ENCODE assay signal across 8 cellular contexts in genomic region chr13:29707876-29708543, GRCh38.
DNase-seq lines count a peak whose midpoint lies in the region; ATAC-seq and TF ChIP-seq lines count a peak whose summit lies in the region.

No MANE protein-coding gene starts in this region.

- ATAC-seq in GM18907 (IDR thresholded peaks at IDR 0.05; ENCODE audit: unreplicated experiment) (peak; percentile 46), mucosa of descending colon (peak; percentile 82), upper lobe of left lung (ENCODE audit: low FRiP score in 2 of 2) (peak; percentile 49 to 57), HG03439 (IDR thresholded peaks at IDR 0.05; ENCODE audit: unreplicated experiment) (no peak)

- DNase-seq in AG04450 (ENCODE audit: low read depth, low spot score) (peak; percentile 2), NAMALWA (ENCODE audit: low spot score) (peak; percentile 71), ecto neural progenitor cell (ENCODE audit: low spot score) (peak; percentile 67), mucosa of descending colon (peak; percentile 43 to 50 (median 45)), upper lobe of left lung (peak in 1 of 2 donors; percentile 28)
- DNase-seq in activated CD4-positive, alpha-beta T cell treated with anti-CD3 and anti-CD28 coated beads for 24 hours (ENCODE audit: low read depth in 2 of 2) = peak; percentile 26 to 30

- CTCF ChIA-PET in AG04450 (lab: Charles Lee) = interaction anchor here (0.6 to 4.6 kb wide), 7 partner anchors 35 to 448 kb away, joined by 3 to 44 read pairs (median 4); no protein-coding TSS in a partner anchor

- H3K9me3 ChIP-seq in AG04450 (ENCODE audit: control insufficient read depth, insufficient read depth, low read length) (no peaks in the 10 kb centered on the region), mucosa of descending colon (no peaks in the 10 kb centered on the region), upper lobe of left lung (no peaks in the 10 kb centered on the region)

- H3K4me3 ChIP-seq in AG04450 (ENCODE audit: low read depth, low read length) = no peak overlapping the region
- no peak overlapping the region for H3K4me3 ChIP-seq in mucosa of descending colon
- H3K4me3 ChIP-seq in upper lobe of left lung = no peak overlapping the region

- TF ChIP-seq POLR2A in upper lobe of left lung (IDR thresholded peaks at IDR 0.05) = no peak

- no peak overlapping the region for H3K27ac ChIP-seq in AG04450 (ENCODE audit: low read depth, low read length)
- no peak overlapping the region for H3K27ac ChIP-seq in upper lobe of left lung

- H3K27me3 ChIP-seq in AG04450 (ENCODE audit: control insufficient read depth, insufficient read depth, low read length) = peaks cover 2% of the 10 kb centered on the region
- H3K27me3 ChIP-seq in upper lobe of left lung = no peaks in the 10 kb centered on the region

- intact Hi-C loops in mucosa of descending colon (cut with DNase I, micrococcal nuclease) = no loop called here

- no peak for TF ChIP-seq EP300 in upper lobe of left lung (IDR thresholded peaks at IDR 0.05)

- TF ChIP-seq CTCF in AG04450 (IDR thresholded peaks at IDR 0.05; ENCODE audit: low read depth, low read length) = peak; percentile 77
- TF ChIP-seq CTCF in mucosa of descending colon (IDR thresholded peaks at IDR 0.05) = no peak
- TF ChIP-seq CTCF in upper lobe of left lung (IDR thresholded peaks at IDR 0.05) = peak in 4 of 6 experiments; percentile 18 to 35 (median 24)

- WGBS in upper lobe of left lung, 2 donors = 60 to 69% methylated on average over 5 to 7 of the region's 7 CpGs

- POLR2A ChIA-PET in AG04450 (lab: Yijun Ruan, JAX) = no interaction called here

- H3K4me1 ChIP-seq in mucosa of descending colon (ENCODE audit: low read depth) (no peaks in the 10 kb centered on the region), upper lobe of left lung (no peaks in the 10 kb centered on the region)

- H3K36me3 ChIP-seq in mucosa of descending colon (ENCODE audit: low read depth) (no peaks in the 10 kb centered on the region), upper lobe of left lung (no peaks in the 10 kb centered on the region)
